ENCODE assay signal across 1 cellular context in the genomic region with DNA sequence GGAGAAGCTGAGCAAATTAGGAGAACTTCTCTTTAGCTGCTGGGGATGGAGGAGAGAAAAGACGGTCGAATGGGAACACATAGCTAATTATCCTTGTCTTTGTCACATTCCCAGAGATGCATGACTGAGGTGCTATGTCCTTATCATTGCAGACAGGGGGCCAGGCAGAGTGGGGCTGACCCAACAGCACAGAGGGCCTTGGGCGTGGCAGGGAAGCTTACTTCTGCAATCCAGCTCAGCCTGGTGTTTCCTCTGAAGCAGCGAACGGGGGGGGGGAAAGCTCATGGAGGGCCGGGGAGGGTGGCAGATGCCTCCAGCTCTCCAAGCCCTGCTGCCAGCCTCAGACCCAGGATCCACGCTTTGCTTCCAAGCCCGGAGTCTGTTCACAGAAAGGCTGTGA.
TF ChIP-seq lines count a peak whose summit lies in the region.

No MANE protein-coding gene starts in this region.

TF ChIP-seq in IMR-90, 13 proteins besides CTCF, POLR2A, EP300 and RAD21 (continued from another document):
- TF ChIP-seq SMC3 (IDR thresholded peaks at IDR 0.05; ENCODE audit: low read depth, low read length), result no peak
